ENCODE assay signal across 23 cellular contexts in genomic region chr2:141058552-141058951, GRCh38.
"Had no signal": no experiment of that assay in that cellular context is flagged by ENCODE, and none has a peak within 500 bp of the region (broad histone marks: within the 10 kb centered on the region; RNA-seq: fewer than 3 reads in every experiment).

No MANE protein-coding gene starts in this region.

- H3K4me3 ChIP-seq: coronary artery, esophagus muscularis mucosa, gastrocnemius medialis, heart right ventricle, right atrium auricular region, sigmoid colon, skin epidermis, stomach, thoracic aorta, transverse colon had no signal

- H3K4me1 ChIP-seq: esophagus muscularis mucosa, gastrocnemius medialis, right atrium auricular region, sigmoid colon, stomach, transverse colon had no signal

- H3K27me3 ChIP-seq: esophagus muscularis mucosa, gastrocnemius medialis, heart right ventricle, right atrium auricular region, sigmoid colon, stomach, transverse colon had no signal

- H3K27ac ChIP-seq: coronary artery, epithelial cell of prostate, esophagus muscularis mucosa, gastrocnemius medialis, heart right ventricle, right atrium auricular region, sigmoid colon, skin epidermis, stomach, thoracic aorta, transverse colon had no signal

- FAIRE-seq: endometrium, islet of Langerhans had no signal

- H3K9me3 ChIP-seq: esophagus muscularis mucosa, gastrocnemius medialis, heart right ventricle, right atrium auricular region, sigmoid colon, stomach, thoracic aorta, transverse colon had no signal

- ATAC-seq: gastrocnemius medialis; heart right ventricle; naive thymus-derived CD8-positive, alpha-beta T cell; stimulated activated naive B cell treated with anti-CD40 and anti-IgM and Interleukin-4, amounts not matched to agents 10 μg/mL and 1 μg/mL and 100 μg/mL, for 72 hours had no signal

- DNase-seq: effector memory CD4-positive, alpha-beta T cell; gastrocnemius medialis; heart right ventricle; hypothalamus; kidney glomerular epithelial cell; mammary epithelial cell; naive thymus-derived CD8-positive, alpha-beta T cell; posterior cingulate gyrus; sigmoid colon; stimulated activated CD4-positive, alpha-beta T cell treated with anti-CD3 and anti-CD28 coated beads, Interleukin-2, amount 100 ng/mL, for 24 hours; stimulated activated CD4-positive, alpha-beta T cell treated with anti-CD3 and anti-CD28 coated beads, Interleukin-4, amount 100 ng/mL, for 4 hours; stimulated activated naive B cell treated with anti-CD40 and anti-IgM and Interleukin-4, amounts not matched to agents 10 μg/mL and 1 μg/mL and 100 μg/mL, for 72 hours; stomach; substantia nigra; transverse colon had no signal

- H3K36me3 ChIP-seq: esophagus muscularis mucosa, gastrocnemius medialis, heart right ventricle, right atrium auricular region, sigmoid colon, stomach, thoracic aorta, transverse colon had no signal
